ENCODE assay signal across 8 cellular contexts in the genomic region with DNA sequence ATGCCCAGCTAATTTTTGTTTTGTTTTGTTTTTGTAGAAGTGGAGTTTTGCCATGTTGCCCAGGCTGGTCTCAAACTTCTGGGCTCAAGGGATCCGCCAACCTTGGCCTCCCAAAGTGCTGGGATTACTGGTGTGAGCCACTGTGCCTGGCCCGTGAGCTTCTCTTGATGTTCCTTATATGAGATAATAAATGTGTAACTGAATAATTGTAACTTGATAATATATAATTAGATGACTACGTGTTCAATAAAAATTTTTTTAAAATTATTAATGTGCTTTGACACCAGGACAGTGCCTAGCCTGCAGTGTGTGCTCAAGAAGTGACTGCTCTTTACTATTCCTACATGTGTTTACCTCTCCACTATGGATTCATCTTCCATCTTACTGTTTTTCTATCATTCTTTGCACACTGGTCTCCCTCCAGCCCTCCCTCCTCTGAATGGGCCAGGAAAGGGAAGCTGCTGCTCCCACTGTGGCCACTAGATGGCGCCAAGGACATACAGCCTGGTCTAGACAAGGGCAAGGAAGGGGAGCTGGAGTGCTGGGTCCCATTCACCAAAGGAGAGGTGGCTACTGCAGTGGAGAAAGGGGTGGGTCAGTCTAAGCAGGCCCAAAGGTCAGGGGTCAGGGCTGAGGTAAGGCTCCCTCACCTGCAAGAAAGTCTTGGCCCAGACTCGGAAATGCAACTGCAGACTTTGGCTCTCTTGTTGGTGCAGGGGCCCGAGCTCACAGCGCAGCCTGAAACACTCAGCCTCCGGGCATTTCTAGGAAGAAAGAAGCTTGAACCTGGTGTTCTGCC. TPM values are rescaled to one million over a fixed set of nuclear protein-coding genes. Genes with fewer than 3 reads are reported as not detected.
DNase-seq lines count a peak whose midpoint lies in the region; ATAC-seq lines count a peak whose summit lies in the region.

No MANE protein-coding gene starts in this region.

- H3K4me3 ChIP-seq in HAP-1 (no peak overlapping the region), right cardiac atrium (ENCODE audit: low read length) (no peak overlapping the region), skeletal muscle cell (ENCODE audit: low read depth, low read length) (no peak overlapping the region)

- ATAC-seq in right cardiac atrium, result peak; percentile 76 to 77
- ATAC-seq in HG03097 (IDR thresholded peaks at IDR 0.05; ENCODE audit: low FRiP score, unreplicated experiment), result no peak

- peaks cover 66% of the 10 kb centered on the region for H3K36me3 ChIP-seq in HAP-1 (replicated peaks)

- H3K27me3 Mint-ChIP-seq in T-helper 2 cell treated with Interferon-gamma antibody and Interleukin-4, amounts not matched to agents 5 μg/mL and 100 μg/mL, for 36 hours (ENCODE audit: low read depth), result no peaks in the 10 kb centered on the region

- H3K4me1 Mint-ChIP-seq in T-helper 2 cell treated with Interferon-gamma antibody and Interleukin-4, amounts not matched to agents 5 μg/mL and 100 μg/mL, for 36 hours (ENCODE audit: low read depth), result peaks cover 9% of the 10 kb centered on the region

- in situ Hi-C loops in HAP-1 (cut with MboI; ENCODE audit: low sequenced_read_pairs), result loop anchor here (5.0 kb wide), 1 partner anchor 43 kb away; no protein-coding TSS in a partner anchor

- intact Hi-C loops in right cardiac atrium (cut with DNase I), result loop anchor here in 3 of 4 donors (1.0 to 5.0 kb wide), 3 partner anchors 38 to 40 kb away; no protein-coding TSS in a partner anchor

- peak; percentile 85 for DNase-seq in Daoy (ENCODE audit: low read depth)
- DNase-seq in HAP-1 (ENCODE audit: low spot score in 2 of 2), result peak; percentile 57 to 89
- DNase-seq in NCI-H146 (lab: John Stamatoyannopoulos, UW), result peak; percentile 74
- DNase-seq in T-helper 2 cell treated with Interferon-gamma antibody and Interleukin-4, amounts not matched to agents 5 μg/mL and 100 μg/mL, for 36 hours (ENCODE audit: low spot score), result peak; percentile 77
- peak; percentile 42 for DNase-seq in amniotic stem cell (lab: John Stamatoyannopoulos, UW)
- peak; percentile 82 to 95 (median 94) for DNase-seq in right cardiac atrium
- peak; percentile 36 for DNase-seq in skeletal muscle cell (ENCODE audit: low read depth)

- 70% methylated on average over 8 of the region's 8 CpGs for WGBS in right cardiac atrium

- H3K27ac ChIP-seq in right cardiac atrium (ENCODE audit: low read length), result no peak overlapping the region

- H3K9me3 ChIP-seq in HAP-1 (no peaks in the 10 kb centered on the region), right cardiac atrium (ENCODE audit: control insufficient read depth, low read length) (no peaks in the 10 kb centered on the region)

- H3K27me3 ChIP-seq in HAP-1 (ENCODE audit: low read depth) (no peaks in the 10 kb centered on the region), right cardiac atrium (ENCODE audit: control insufficient read depth, insufficient read depth) (no peaks in the 10 kb centered on the region)

- no peaks in the 10 kb centered on the region for H3K9me3 Mint-ChIP-seq in T-helper 2 cell treated with Interferon-gamma antibody and Interleukin-4, amounts not matched to agents 5 μg/mL and 100 μg/mL, for 36 hours

- peaks cover 78% of the 10 kb centered on the region for H3K36me3 Mint-ChIP-seq in T-helper 2 cell treated with Interferon-gamma antibody and Interleukin-4, amounts not matched to agents 5 μg/mL and 100 μg/mL, for 36 hours (ENCODE audit: low read depth)

- H3K4me1 ChIP-seq in HAP-1 (no peaks in the 10 kb centered on the region), right cardiac atrium (ENCODE audit: control insufficient read depth, insufficient read depth, low read length) (no peaks in the 10 kb centered on the region)

- no peak overlapping the region for H3K4me3 Mint-ChIP-seq in T-helper 2 cell treated with Interferon-gamma antibody and Interleukin-4, amounts not matched to agents 5 μg/mL and 100 μg/mL, for 36 hours

- peak overlapping the region; percentile 64 for H3K27ac Mint-ChIP-seq in T-helper 2 cell treated with Interferon-gamma antibody and Interleukin-4, amounts not matched to agents 5 μg/mL and 100 μg/mL, for 36 hours

RNA-seq across cellular contexts. Expression of gene ZNF385A, which starts 14.7 kb away (rescaled TPM):
- total RNA-seq in Daoy (2014; rRNA removed; shearing (Covaris generic)), result 0.34 TPM in 1 of 2 replicates, not detected in the other
- total RNA-seq in right cardiac atrium, result 10 to 100 TPM in 1 of 4 donors, 1 to 10 TPM in 3; 6.5 to 17.0 (median 8.9) TPM
- 6.0 TPM for polyA plus RNA-seq in right cardiac atrium

RNA-seq across cellular contexts. Expression of gene ITGA5, which starts 19.9 kb away (rescaled TPM):
- 91.0 and 107 TPM in 2 replicates for total RNA-seq in Daoy (2014; rRNA removed; shearing (Covaris generic))
- total RNA-seq in right cardiac atrium, result 100 to 1,000 TPM in 1 of 4 donors, 10 to 100 TPM in 3; 57.0 to 141 (median 60.2) TPM
- polyA plus RNA-seq in right cardiac atrium, result 49.3 TPM

RNA-seq across cellular contexts. Expression of gene GPR84, which starts 34.9 kb away (rescaled TPM):
- not detected in 2 replicates for total RNA-seq in Daoy (2014; rRNA removed; shearing (Covaris generic))
- under 1 TPM; 0.39 to 0.71 (median 0.46) TPM for total RNA-seq in right cardiac atrium
- 0.20 TPM for polyA plus RNA-seq in right cardiac atrium

Comparison
In these comparisons a context has a peak if more than half of its experiments do, and no peak if none do; other contexts are left out.
1. DNase-seq: peak in every context shown above with its lines; median percentile 94 in right cardiac atrium; 85 in Daoy; 77 in T-helper 2 cell treated with Interferon-gamma antibody and Interleukin-4, amounts not matched to agents 5 μg/mL and 100 μg/mL, for 36 hours; 74 in NCI-H146; 73 in HAP-1; 42 in amniotic stem cell; 36 in skeletal muscle cell.